In the genomic region with DNA sequence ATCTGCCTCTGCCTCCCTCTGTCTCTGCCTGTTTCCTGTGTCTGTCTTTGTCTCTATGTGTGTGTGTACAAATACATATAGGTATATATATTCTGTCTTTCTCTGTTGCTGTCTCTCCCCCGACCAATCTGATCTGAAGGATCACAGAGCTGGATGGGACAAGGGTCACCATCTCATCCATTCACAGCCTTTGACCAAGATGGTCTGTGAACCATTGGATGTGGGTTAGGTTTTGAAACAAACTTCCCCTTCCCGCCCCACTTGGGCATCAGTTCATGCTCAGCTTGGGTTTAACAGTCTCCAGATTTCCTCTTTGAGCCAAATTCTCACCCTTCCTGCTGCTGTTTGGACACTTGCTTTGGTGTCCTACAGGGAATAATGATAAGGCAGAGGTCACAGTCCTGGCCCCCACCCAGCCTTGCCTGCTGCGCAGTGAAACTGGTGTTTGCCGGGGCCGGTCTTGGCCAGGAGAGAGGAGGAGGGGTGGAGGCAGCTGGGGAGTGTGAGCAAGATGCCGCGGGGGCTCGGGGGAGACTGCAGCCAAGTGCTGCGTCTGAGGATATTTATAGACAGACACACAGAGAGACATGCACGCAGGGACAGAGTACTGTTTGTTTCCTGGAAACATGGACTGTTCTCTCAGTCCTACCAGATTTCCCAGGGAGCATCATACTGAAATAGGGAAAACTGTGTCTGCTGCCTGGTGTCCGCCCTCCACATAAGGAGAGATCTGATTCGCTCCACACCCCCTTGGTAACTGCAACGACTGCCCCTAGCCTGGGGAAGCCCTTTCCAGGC, we compare ENCODE assay signal across 9 cellular contexts. TPM values are rescaled to one million over a fixed set of nuclear protein-coding genes. Genes with fewer than 3 reads are reported as not detected.
DNase-seq lines count a peak whose midpoint lies in the region; FAIRE-seq and TF ChIP-seq lines count a peak whose summit lies in the region.
"Had no signal": no experiment of that assay in that cellular context is flagged by ENCODE, and none has a peak within 500 bp of the region (broad histone marks: within the 10 kb centered on the region; RNA-seq: fewer than 3 reads in every experiment).

No MANE protein-coding gene starts in this region.

- H3K79me2 ChIP-seq in ACC112 (ENCODE audit: control insufficient read depth, insufficient read depth, low read length, unreplicated experiment) = no peaks in the 10 kb centered on the region

- peak overlapping the region; percentile 16 to 68 for H3K9ac ChIP-seq in duodenal mucosa (ENCODE audit: low read depth in 1 of 2, low read length in 2 of 2)

- no peak for TF ChIP-seq CTCF in suprapubic skin (IDR thresholded peaks at IDR 0.05)

- TF ChIP-seq POLR2A in suprapubic skin (IDR thresholded peaks at IDR 0.05) = peak in 1 of 2 donors; percentile 44

- H3K27me3 ChIP-seq in ACC112 (ENCODE audit: insufficient read depth, low read length) (no peaks in the 10 kb centered on the region), duodenal mucosa (ENCODE audit: control insufficient read depth in 1 of 2, insufficient read depth in 2 of 2, low read length in 2 of 2) (no peaks in the 10 kb centered on the region), suprapubic skin (no peaks in the 10 kb centered on the region)

- peaks cover 12% of the 10 kb centered on the region for H3K4me1 ChIP-seq in ACC112 (ENCODE audit: control insufficient read depth, insufficient read depth, low read length, unreplicated experiment)
- peaks cover 56 to 58% of the 10 kb centered on the region in 2 donors for H3K4me1 ChIP-seq in duodenal mucosa (ENCODE audit: control insufficient read depth in 1 of 2, insufficient read depth in 2 of 2, low read length in 2 of 2)
- H3K4me1 ChIP-seq in suprapubic skin = peaks cover 87% of the 10 kb centered on the region

- H3K4me3 ChIP-seq in ACC112 (ENCODE audit: low read depth, low read length) = peak overlapping the region; percentile 61
- peak overlapping the region; percentile 8 to 24 for H3K4me3 ChIP-seq in duodenal mucosa (ENCODE audit: low read depth in 1 of 2, low read length in 2 of 2)
- H3K4me3 ChIP-seq in suprapubic skin = no peak overlapping the region

- H3K27ac ChIP-seq in ACC112 (ENCODE audit: low read depth, low read length) (peak overlapping the region; percentile 40; the same call in 1 of the 2 replicates), duodenal mucosa (ENCODE audit: low read depth, low read length) (peak overlapping the region; percentile 71), suprapubic skin (peak overlapping the region; percentile 86)

- peak; percentile 57 for FAIRE-seq in GM19239 (lab: Jason Lieb, UNC)
- FAIRE-seq: endometrium had no signal

- no peaks in the 10 kb centered on the region for H3K36me3 ChIP-seq in ACC112 (ENCODE audit: insufficient read depth, low read length)
- no peaks in the 10 kb centered on the region for H3K36me3 ChIP-seq in duodenal mucosa (ENCODE audit: control insufficient read depth in 1 of 2, insufficient read depth in 2 of 2, low read length in 2 of 2)
- no peaks in the 10 kb centered on the region for H3K36me3 ChIP-seq in suprapubic skin

- 7% methylated on average over 13 of the region's 13 CpGs for WGBS in suprapubic skin

- peak; percentile 84 for TF ChIP-seq EP300 in suprapubic skin (IDR thresholded peaks at IDR 0.05)

- H3K9me3 ChIP-seq in duodenal mucosa (ENCODE audit: control insufficient read depth in 1 of 2, low read length in 2 of 2) (no peaks in the 10 kb centered on the region), suprapubic skin (no peaks in the 10 kb centered on the region)

- DNase-seq in GM19239 (ENCODE audit: insufficient read length, low spot score) = no peak
- peak; percentile 86 to 93 for DNase-seq in SHP77 (lab: John Stamatoyannopoulos, UW)
- peak; percentile 93 for DNase-seq in medulla oblongata (ENCODE audit: extremely low spot score)
- peak; percentile 93 to 94 for DNase-seq in suprapubic skin (ENCODE audit: low spot score in 2 of 2)
- no peak for DNase-seq in HuH-7.5 (ENCODE audit: low spot score)
- DNase-seq in GM19240 (ENCODE audit: insufficient read length, low spot score) = no peak

- H2AFZ ChIP-seq in ACC112 (ENCODE audit: low read length, unreplicated experiment) = peak overlapping the region; percentile 84

RNA-seq across cellular contexts. Expression of gene BTG2, which starts 27.0 kb away (rescaled TPM):
- 100 to 1,000 TPM; 160 to 319 (median 193) TPM for total RNA-seq in suprapubic skin

RNA-seq across cellular contexts. Expression of gene CHIT1, which starts 48.8 kb away (rescaled TPM):
- under 1 TPM in 3 of 4 donors, not detected in 1; 0.23 to 0.68 (median 0.32) TPM for total RNA-seq in suprapubic skin

Comparison
In these comparisons a context has a peak if more than half of its experiments do, and no peak if none do; other contexts are left out.
1. DNase-seq: peak in SHP77 (2 of 2), medulla oblongata (single experiment) and suprapubic skin (2 of 2); none in GM19239 (single experiment), HuH-7.5 (single experiment) and GM19240 (single experiment).
2. Peak in every context shown above with its lines, with median percentiles within 50 percentile points of each other: H3K27ac ChIP-seq.